15 cellular contexts compared by ENCODE assay signal in genomic region chrX:39654952-39655351, GRCh38.
"Had no signal": no experiment of that assay in that cellular context is flagged by ENCODE, and none has a peak within 500 bp of the region (broad histone marks: within the 10 kb centered on the region; RNA-seq: fewer than 3 reads in every experiment).

No MANE protein-coding gene starts in this region.

- H3K27me3 ChIP-seq: brain microvascular endothelial cell, thyroid gland had no signal

- H3K4me3 ChIP-seq: coronary artery, left ventricle myocardium inferior, thyroid gland had no signal

- H3K36me3 ChIP-seq: brain microvascular endothelial cell, left ventricle myocardium inferior, thyroid gland had no signal

- H3K27ac ChIP-seq: brain microvascular endothelial cell, coronary artery, left ventricle myocardium inferior, thyroid gland, VCaP had no signal

- DNase-seq: activated CD4-positive, alpha-beta T cell treated with anti-CD3 and anti-CD28 coated beads, Interleukin-2, amount 50 U/mL, for 48 hours; activated CD8-positive, alpha-beta memory T cell treated with anti-CD3 and anti-CD28 coated beads, Interleukin-2, amount 10 ng/mL, durations not matched to agents 7 days and 5 days; activated naive CD4-positive, alpha-beta T cell treated with anti-CD3 and anti-CD28 coated beads, Interleukin-2, amount 10 ng/mL, durations not matched to agents 7 days and 5 days; activated naive CD8-positive, alpha-beta T cell treated with anti-CD3 and anti-CD28 coated beads, Interleukin-2, amount 50 U/mL, for 24 hours; brain microvascular endothelial cell; erythroblast; foreskin melanocyte; kidney; left ventricle myocardium inferior; mammary epithelial cell; occipital lobe; stimulated activated naive B cell treated with anti-CD40 and anti-IgM and Interleukin-4, amounts not matched to agents 10 μg/mL and 1 μg/mL and 100 μg/mL, for 72 hours; thyroid gland had no signal

- H3K9me3 ChIP-seq: left ventricle myocardium inferior, thyroid gland had no signal

- H3K4me1 ChIP-seq: left ventricle myocardium inferior, thyroid gland had no signal
